Comparison of ENCODE assay signal across 8 cellular contexts in genomic region chr4:48779095-48779997, GRCh38. TPM values are rescaled to one million over a fixed set of nuclear protein-coding genes. Genes with fewer than 3 reads are reported as not detected.
DNase-seq lines count a peak whose midpoint lies in the region; ATAC-seq and TF ChIP-seq lines count a peak whose summit lies in the region.

No MANE protein-coding gene starts in this region.

- H3K4me1 ChIP-seq in duodenal mucosa (ENCODE audit: control insufficient read depth in 1 of 2, insufficient read depth in 2 of 2, low read length in 2 of 2) (peaks cover 20 to 24% of the 10 kb centered on the region in 2 donors), lower lobe of right lung (peaks cover 43% of the 10 kb centered on the region)

- peak overlapping the region; percentile 84 to 90 for H3K4me3 ChIP-seq in duodenal mucosa (ENCODE audit: low read depth in 1 of 2, low read length in 2 of 2)
- peak overlapping the region; percentile 94 for H3K4me3 ChIP-seq in lower lobe of right lung

- H3K27ac ChIP-seq in duodenal mucosa (ENCODE audit: low read depth, low read length) = peak overlapping the region; percentile 93
- H3K27ac ChIP-seq in lower lobe of right lung = peak overlapping the region; percentile 97

- peak; percentile 22 for TF ChIP-seq CTCF in lower lobe of right lung (IDR thresholded peaks at IDR 0.05)

- intact Hi-C loops in lower lobe of right lung (cut with DNase I) = no loop called here

- DNase-seq in NCI-H748 (lab: John Stamatoyannopoulos, UW; ENCODE audit: unreplicated experiment) (peak; percentile 66), NCI-H748 treated with DMSO at 0.1 percent for 48 hours (lab: John Stamatoyannopoulos, UW) (no peak), NCI-H1105 treated with DMSO at 0.1 percent for 48 hours (lab: John Stamatoyannopoulos, UW) (peak; percentile 34), lower lobe of right lung (peak; percentile 82)
- DNase-seq in activated CD4-positive, alpha-beta T cell treated with anti-CD3 and anti-CD28 coated beads, Interleukin-2, amount 50 U/mL, for 48 hours = peak; percentile 61 to 67
- peak; percentile 20 to 48 (median 45) for DNase-seq in stimulated activated CD4-positive, alpha-beta T cell treated with anti-CD3 and anti-CD28 coated beads, TNF-alpha, amount 100 ng/mL, for 1 hour (ENCODE audit: low read depth in 3 of 3, low spot score in 1 of 3)

- H3K27me3 ChIP-seq in duodenal mucosa (ENCODE audit: control insufficient read depth in 1 of 2, insufficient read depth in 2 of 2, low read length in 2 of 2) (no peaks in the 10 kb centered on the region), lower lobe of right lung (ENCODE audit: low read depth) (no peaks in the 10 kb centered on the region)

- peak; percentile 33 for ATAC-seq in HG02610 (IDR thresholded peaks at IDR 0.05; ENCODE audit: unreplicated experiment)
- ATAC-seq in lower lobe of right lung = peak; percentile 79 to 82

- peak overlapping the region; percentile 77 to 93 for H3K9ac ChIP-seq in duodenal mucosa (ENCODE audit: low read depth in 1 of 2, low read length in 2 of 2)

- H3K36me3 ChIP-seq in duodenal mucosa (ENCODE audit: control insufficient read depth in 1 of 2, insufficient read depth in 2 of 2, low read length in 2 of 2) (no peaks in the 10 kb centered on the region), lower lobe of right lung (no peaks in the 10 kb centered on the region)

- H3K9me3 ChIP-seq in duodenal mucosa (ENCODE audit: control insufficient read depth in 1 of 2, low read length in 2 of 2) = no peaks in the 10 kb centered on the region
- no peaks in the 10 kb centered on the region for H3K9me3 ChIP-seq in lower lobe of right lung

RNA-seq across cellular contexts. Expression of gene FRYL, which starts 0.7 kb away (rescaled TPM):
- total RNA-seq in lower lobe of right lung = 85.0 TPM

RNA-seq across cellular contexts. Expression of gene OCIAD1, which starts 51.5 kb away (rescaled TPM):
- 101 TPM for total RNA-seq in lower lobe of right lung
